ENCODE assay signal across 8 cellular contexts in genomic region chr6:36546958-36547645, GRCh38. TPM values are rescaled to one million over a fixed set of nuclear protein-coding genes. Genes with fewer than 3 reads are reported as not detected.
A peak's percentile ranks its signal among the peaks of the same experiment; 100 is the strongest.
DNase-seq lines count a peak whose midpoint lies in the region; ATAC-seq, FAIRE-seq and TF ChIP-seq lines count a peak whose summit lies in the region.

TSS of gene STK38 (minus strand) at chr6:36547479. CDS start at chr6:36540202, 7,277 bp downstream.

- H3K27me3 ChIP-seq in A673 (replicated peaks; ENCODE audit: insufficient read depth, low read depth, low read length, poor library complexity) (no peaks in the 10 kb centered on the region), mammary epithelial cell (ENCODE audit: insufficient read depth, low read length) (no peaks in the 10 kb centered on the region), small intestine (ENCODE audit: control insufficient read depth in 2 of 2, insufficient read depth in 2 of 2, low read length in 2 of 2) (no peaks in the 10 kb centered on the region)

- BruUV-seq in A673 (replicated peaks; lab: Mats Ljungman, UMichigan) (no TSS peak), mammary epithelial cell (replicated peaks; lab: Mats Ljungman, UMichigan) (no TSS peak)

- H3K4me3 ChIP-seq in A673 (ENCODE audit: low read depth, low read length, poor library complexity, severe bottlenecking): peak within 1 kb of the TSS; percentile 92
- peak within 1 kb of the TSS; percentile 96 for H3K4me3 ChIP-seq in WI38 (ENCODE audit: low read depth, low read length)
- peak within 1 kb of the TSS; percentile 96 to 100 (median 99) for H3K4me3 ChIP-seq in mammary epithelial cell (replicated peaks in 1 of 3; ENCODE audit: insufficient read depth in 1 of 3, low read depth in 2 of 3, low read length in 3 of 3)
- peak within 1 kb of the TSS; percentile 85 to 98 for H3K4me3 ChIP-seq in small intestine (ENCODE audit: low read depth in 1 of 2, low read length in 2 of 2)

- H3K4me1 ChIP-seq in A673 (ENCODE audit: insufficient read depth, low read length, poor library complexity, severe bottlenecking) (peaks cover 5% of the 10 kb centered on the region), mammary epithelial cell (ENCODE audit: insufficient read depth, low read length) (peaks cover 3% of the 10 kb centered on the region), small intestine (ENCODE audit: control insufficient read depth in 2 of 2, insufficient read depth in 1 of 2, low read depth in 1 of 2, low read length in 1 of 2) (peaks cover 5 to 10% of the 10 kb centered on the region in 2 donors)

- peak; percentile 71 for ATAC-seq in GM18907 (IDR thresholded peaks at IDR 0.05; ENCODE audit: unreplicated experiment)
- peak; percentile 90 for ATAC-seq in HG03175 (IDR thresholded peaks at IDR 0.05; ENCODE audit: unreplicated experiment)

- no peak for FAIRE-seq in small intestine (lab: Jason Lieb, UNC)

- H3K9me3 ChIP-seq in A673 (ENCODE audit: low read depth, low read length, poor library complexity, severe bottlenecking): no peaks in the 10 kb centered on the region
- H3K9me3 ChIP-seq in mammary epithelial cell (replicated peaks; ENCODE audit: insufficient read depth, low read length): no peaks in the 10 kb centered on the region
- H3K9me3 ChIP-seq in small intestine (ENCODE audit: control insufficient read depth, low read depth): no peaks in the 10 kb centered on the region

- H4K20me1 ChIP-seq in mammary epithelial cell (ENCODE audit: insufficient read depth, low read length): no peaks in the 10 kb centered on the region

- TF ChIP-seq CTCF in A673 (conservative IDR thresholded peaks at IDR 0.05; ENCODE audit: low read depth, low read length) (0 out of 2 replicates have a peak, but pooled peaks have one; percentile 11), WI38 (IDR thresholded peaks at IDR 0.05; ENCODE audit: low read depth, low read length) (no peak), mammary epithelial cell (conservative IDR thresholded peaks at IDR 0.05 in 1 of 2, IDR thresholded peaks at IDR 0.05 in 1 of 2; ENCODE audit: extremely low read depth in 1 of 2, insufficient read depth in 1 of 2, low read depth in 1 of 2, low read length in 2 of 2) (peak in 1 of 2 donors; percentile 36)

- peak within 1 kb of the TSS; percentile 92 for H3K9ac ChIP-seq in mammary epithelial cell (ENCODE audit: insufficient read depth, low read length)

- CTCF ChIA-PET in A673 (lab: Charles Lee) (no interaction called here), mammary epithelial cell (lab: Charles Lee; ENCODE audit: low non-redundant PET) (interaction anchor here (0.7 kb wide), 1 partner anchor 32 kb away, joined by 3 read pairs; no protein-coding TSS in a partner anchor)

- WGBS in mammary epithelial cell (ENCODE audit: low coverage, missing lambda C conversion rate): 0% methylated on average over 13 of the region's 51 CpGs
- WGBS in small intestine, 3 donors: 0% methylated on average over 34 to 51 of the region's 51 CpGs

- DNase-seq in A673 (ENCODE audit: low spot score): peak; percentile 91
- DNase-seq in NCI-H2227 treated with DMSO at 0.1 percent for 48 hours (lab: John Stamatoyannopoulos, UW): peak; percentile 86
- peak; percentile 81 for DNase-seq in mammary epithelial cell
- DNase-seq in iPS-NIHi11 (ENCODE audit: low spot score): peak; percentile 100
- DNase-seq in small intestine: peak; percentile 93

- POLR2A ChIA-PET in A673 (lab: Charles Lee; ENCODE audit: low non-redundant PET): no interaction called here

- H3K79me2 ChIP-seq in mammary epithelial cell (ENCODE audit: insufficient read depth, low read length): peaks cover 49% of the 10 kb centered on the region

- in situ Hi-C loops in mammary epithelial cell (cut with MboI; ENCODE audit: low sequenced_read_pairs in 2 of 2): loop anchor here (10.0 kb wide), 1 partner anchor 48 kb away; the partner anchor contains the start of gene SRSF3 (in 2 of the 2)

- dilution Hi-C loops in mammary epithelial cell (cut with HindIII; ENCODE audit: low sequenced_read_pairs): loop anchor here (5.0 kb wide), 2 partner anchors 45 to 60 kb away; partner anchors contain the start of gene SRSF3

- intact Hi-C loops in A673 (cut with micrococcal nuclease; ENCODE audit: unreplicated experiment): loop anchor here (10.0 kb wide), 1 partner anchor 102 kb away; the partner anchor contains the start of genes KCTD20 and PXT1
- intact Hi-C loops in mammary epithelial cell (cut with micrococcal nuclease): loop anchor here (1.0 kb wide), 3 partner anchors 30 to 124 kb away; partner anchors contain the start of gene SRSF3

- peak within 1 kb of the TSS; percentile 97 for H2AFZ ChIP-seq in mammary epithelial cell (ENCODE audit: low read depth, low read length)

- peak within 1 kb of the TSS; percentile 89 for H3K4me2 ChIP-seq in mammary epithelial cell (ENCODE audit: insufficient read depth, low read depth, low read length)

- H3K36me3 ChIP-seq in A673 (ENCODE audit: insufficient read depth, low read length, poor library complexity, severe bottlenecking) (no peaks in the 10 kb centered on the region), mammary epithelial cell (ENCODE audit: insufficient read depth, low read length) (no peaks in the 10 kb centered on the region), small intestine (ENCODE audit: control insufficient read depth in 2 of 2, insufficient read depth in 2 of 2, low read length in 2 of 2) (no peaks in the 10 kb centered on the region)

- H3K27ac ChIP-seq in A673 (ENCODE audit: low read depth, low read length, poor library complexity, severe bottlenecking): peak within 1 kb of the TSS; percentile 95
- H3K27ac ChIP-seq in mammary epithelial cell (ENCODE audit: insufficient read depth, low read depth, low read length): peak within 1 kb of the TSS; percentile 80
- peak within 1 kb of the TSS; percentile 91 to 100 for H3K27ac ChIP-seq in small intestine (ENCODE audit: low read depth in 1 of 2, low read length in 1 of 2)

RNA-seq across cellular contexts. Expression of gene STK38, which starts in this region (rescaled TPM):
- total RNA-seq in A673 (2021): 21.2 and 24.2 TPM in 2 replicates
- 10 to 100 TPM; 23.2 to 29.0 TPM for total RNA-seq in mammary epithelial cell
- polyA plus RNA-seq in mammary epithelial cell: 13.1 TPM
- 13.4 TPM for polyA minus RNA-seq in mammary epithelial cell
- 10 to 100 TPM; 27.6 to 52.1 (median 34.0) TPM for polyA plus RNA-seq in small intestine

Comparison
In these comparisons a context has a peak if more than half of its experiments do, and no peak if none do; other contexts are left out.
1. Peak in every context shown above with its lines: DNase-seq, ATAC-seq, H3K4me3 ChIP-seq and H3K27ac ChIP-seq.